9 cellular contexts compared by ENCODE assay signal in genomic region chr12:5945071-5946008, GRCh38. TPM values are rescaled to one million over a fixed set of nuclear protein-coding genes. Genes with fewer than 3 reads are reported as not detected.
DNase-seq lines count a peak whose midpoint lies in the region; ATAC-seq and TF ChIP-seq lines count a peak whose summit lies in the region.
"Had no signal": no experiment of that assay in that cellular context is flagged by ENCODE, and none has a peak within 500 bp of the region (broad histone marks: within the 10 kb centered on the region; RNA-seq: fewer than 3 reads in every experiment).

Gene ANO2, minus strand, starts transcription at chr12:5945259. Its CDS starts 42 bp downstream, at chr12:5945217.

- peak within 1 kb of the TSS; percentile 42 for H3K4me3 ChIP-seq in SJCRH30
- H3K4me3 ChIP-seq in prostate gland, result peak within 1 kb of the TSS; percentile 24 to 31
- H3K4me3 ChIP-seq in gastrocnemius medialis, result peak within 1 kb of the TSS in 2 of 4 donors; percentile 36 to 44

- in situ Hi-C loops in gastrocnemius medialis (cut with MboI; ENCODE audit: low sequenced_read_pairs in 4 of 4), result no loop called here

- ATAC-seq in Right ventricle myocardium inferior, result peak; percentile 48
- no peak for ATAC-seq in HG02763 (IDR thresholded peaks at IDR 0.05; ENCODE audit: unreplicated experiment)
- ATAC-seq in gastrocnemius medialis, result no peak

- H3K27me3 ChIP-seq in SJCRH30, result peaks cover 9% of the 10 kb centered on the region
- H3K27me3 ChIP-seq in prostate gland (replicated peaks; ENCODE audit: insufficient read depth), result peaks cover 5% of the 10 kb centered on the region
- peaks cover 22 to 40% (median 27%) of the 10 kb centered on the region in 3 donors for H3K27me3 ChIP-seq in gastrocnemius medialis

- intact Hi-C loops in Right ventricle myocardium inferior (cut with DNase I) (no loop called here), prostate gland (cut with DNase I) (no loop called here), gastrocnemius medialis (cut with DNase I; ENCODE audit: low total_unique reads) (no loop called here)

- TF ChIP-seq POLR2A in prostate gland (IDR thresholded peaks at IDR 0.05) (no peak), gastrocnemius medialis (IDR thresholded peaks at IDR 0.05) (no peak)

- DNase-seq in EH (ENCODE audit: low read depth) (peak; percentile 46), SJCRH30 (peak; percentile 30 to 47), Right ventricle myocardium inferior (ENCODE audit: missing footprints) (peak; percentile 50), prostate gland (ENCODE audit: low spot score) (no peak), gastrocnemius medialis (no peak)
- no peak for DNase-seq in activated CD4-positive, alpha-beta T cell treated with anti-CD3 and anti-CD28 coated beads, Interleukin-2, amount 50 U/mL, for 1 hour
- no peak for DNase-seq in effector CD8-positive, alpha-beta T cell (lab: John Stamatoyannopoulos, UW)
- DNase-seq: T-helper 9 cell had no signal

- WGBS in prostate gland, result 15% methylated on average over 51 of the region's 66 CpGs

- TF ChIP-seq CTCF in prostate gland (IDR thresholded peaks at IDR 0.05) (no peak), gastrocnemius medialis (IDR thresholded peaks at IDR 0.05 in 4 of 5, conservative IDR thresholded peaks at IDR 0.05 in 1 of 5) (no peak)

- no peak within 1 kb of the TSS for H3K27ac ChIP-seq in SJCRH30
- H3K27ac ChIP-seq in prostate gland, result no peak within 1 kb of the TSS
- no peak within 1 kb of the TSS for H3K27ac ChIP-seq in gastrocnemius medialis

- H3K4me1 ChIP-seq in SJCRH30, result no peaks in the 10 kb centered on the region
- no peaks in the 10 kb centered on the region for H3K4me1 ChIP-seq in prostate gland (replicated peaks)
- H3K4me1 ChIP-seq in gastrocnemius medialis, result no peaks in the 10 kb centered on the region

- no peaks in the 10 kb centered on the region; the same call in 1 of the 2 replicates for H3K36me3 ChIP-seq in SJCRH30
- H3K36me3 ChIP-seq in prostate gland, result no peaks in the 10 kb centered on the region
- H3K36me3 ChIP-seq in gastrocnemius medialis, result no peaks in the 10 kb centered on the region

- H3K9me3 ChIP-seq in SJCRH30 (replicated peaks) (no peaks in the 10 kb centered on the region; the same call in 1 of the 2 replicates), prostate gland (no peaks in the 10 kb centered on the region), gastrocnemius medialis (no peaks in the 10 kb centered on the region)

RNA-seq across cellular contexts. Expression of gene ANO2, which starts in this region (rescaled TPM):
- total RNA-seq in SJCRH30 (2014; rRNA removed; shearing (Covaris generic)), result 2.2 and 2.3 TPM in 2 replicates
- total RNA-seq in Right ventricle myocardium inferior, result 19.5 TPM
- total RNA-seq in prostate gland, result 1 to 10 TPM in 1 of 2 donors, under 1 TPM in 1; 0.64 to 7.0 TPM
- total RNA-seq in gastrocnemius medialis, result 1 to 10 TPM; 2.0 to 9.8 (median 4.9) TPM

Comparison
In these comparisons a context has a peak if more than half of its experiments do, and no peak if none do; other contexts are left out.
1. DNase-seq: peak in EH (single experiment), SJCRH30 (2 of 2) and Right ventricle myocardium inferior (single experiment); none in prostate gland (single experiment), activated CD4-positive, alpha-beta T cell treated with anti-CD3 and anti-CD28 coated beads, Interleukin-2, amount 50 U/mL, for 1 hour (single experiment), effector CD8-positive, alpha-beta T cell (single experiment) and gastrocnemius medialis (0 of 2).